Comparison of ENCODE assay signal across 8 cellular contexts in the genomic region with DNA sequence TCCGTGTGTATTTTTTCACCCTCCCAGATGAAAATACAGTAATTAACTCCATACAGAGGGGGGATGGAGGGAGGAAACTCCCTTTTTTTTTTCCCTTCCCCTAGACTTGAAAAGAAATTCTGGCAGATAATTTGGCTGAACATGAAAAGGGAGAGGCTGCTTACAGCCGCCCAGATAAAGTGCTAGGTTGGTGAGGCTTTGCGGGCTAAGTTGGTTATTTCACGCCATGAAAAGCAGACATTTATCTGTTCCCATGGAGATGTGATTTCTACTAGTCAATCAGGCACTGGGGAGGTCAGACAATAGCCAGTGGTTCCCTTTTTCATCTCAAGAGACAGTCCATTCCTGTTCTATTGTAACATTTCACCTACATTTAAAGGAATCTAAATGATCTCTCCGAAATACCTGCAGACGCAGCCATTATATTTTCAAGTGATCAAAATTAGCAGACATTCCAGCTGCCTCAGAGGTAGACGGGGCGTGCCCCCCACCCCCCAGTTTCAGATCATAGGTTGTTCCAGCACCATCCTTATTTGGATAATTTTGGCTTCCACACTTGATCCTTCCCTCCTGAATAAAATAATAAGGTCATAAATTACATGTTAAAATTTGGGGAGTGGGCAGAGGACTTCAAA.
DNase-seq lines count a peak whose midpoint lies in the region; ATAC-seq and TF ChIP-seq lines count a peak whose summit lies in the region.

No MANE protein-coding gene starts in this region.

- no peak overlapping the region; the same call in 1 of the 2 replicates for H3K14ac ChIP-seq in H9 (ENCODE audit: insufficient read depth, low read length)

- no peak overlapping the region for H2AK5ac ChIP-seq in H9 (ENCODE audit: insufficient read length, low read length)

- peak overlapping the region; percentile 99 for H3K27ac Mint-ChIP-seq in H9
- H3K27ac Mint-ChIP-seq in activated T-helper 1 cell treated with anti-CD3 and anti-CD28 coated beads, Interleukin-12 subunit alpha, Interleukin-12 subunit beta, Interleukin-2, Interleukin-4 antibody, amounts not matched to agents 30 ng/mL and 10 ng/mL and 1 ng/mL, durations not matched to agents 14 hours and 24 hours and 36 hours: peak overlapping the region; percentile 90

- H4K5ac ChIP-seq in H9 (ENCODE audit: insufficient read length, low read depth, low read length): no peak overlapping the region

- no peaks in the 10 kb centered on the region for H3K27me3 ChIP-seq in H9 (ENCODE audit: insufficient read depth, low read length)

- H3K56ac ChIP-seq in H9 (ENCODE audit: insufficient read length, low read depth, low read length): no peak overlapping the region

- no peaks in the 10 kb centered on the region for H3K23me2 ChIP-seq in H9 (ENCODE audit: insufficient read length, low read depth, low read length, poor library complexity, severe bottlenecking)

- no peak overlapping the region for H2BK120ac ChIP-seq in H9 (ENCODE audit: low read depth, low read length, poor library complexity, severe bottlenecking)

- no peaks in the 10 kb centered on the region for H3K79me2 ChIP-seq in H9 (ENCODE audit: insufficient read depth, low read length)

- H2BK5ac ChIP-seq in H9 (ENCODE audit: insufficient read length, low read length): no peak overlapping the region

- H2BK20ac ChIP-seq in H9 (ENCODE audit: low read depth, low read length, poor library complexity, severe bottlenecking): no peak overlapping the region

- H3K4me3 Mint-ChIP-seq in H9: peak overlapping the region in 1 of 2 experiments; percentile 18; a peak in 1 of 5 replicates
- H3K4me3 Mint-ChIP-seq in activated T-helper 1 cell treated with anti-CD3 and anti-CD28 coated beads, Interleukin-12 subunit alpha, Interleukin-12 subunit beta, Interleukin-2, Interleukin-4 antibody, amounts not matched to agents 30 ng/mL and 10 ng/mL and 1 ng/mL, durations not matched to agents 14 hours and 24 hours and 36 hours: peak overlapping the region; percentile 37

- H3K9me3 Mint-ChIP-seq in H9: peaks cover 0 to 2% of the 10 kb centered on the region in 2 experiments; a peak in 1 of 5 replicates
- no peaks in the 10 kb centered on the region for H3K9me3 Mint-ChIP-seq in activated T-helper 1 cell treated with anti-CD3 and anti-CD28 coated beads, Interleukin-12 subunit alpha, Interleukin-12 subunit beta, Interleukin-2, Interleukin-4 antibody, amounts not matched to agents 30 ng/mL and 10 ng/mL and 1 ng/mL, durations not matched to agents 14 hours and 24 hours and 36 hours

- peaks cover 72 to 78% of the 10 kb centered on the region in 2 experiments for H3K4me1 Mint-ChIP-seq in H9
- H3K4me1 Mint-ChIP-seq in activated T-helper 1 cell treated with anti-CD3 and anti-CD28 coated beads, Interleukin-12 subunit alpha, Interleukin-12 subunit beta, Interleukin-2, Interleukin-4 antibody, amounts not matched to agents 30 ng/mL and 10 ng/mL and 1 ng/mL, durations not matched to agents 14 hours and 24 hours and 36 hours (ENCODE audit: low read depth): peaks cover 74% of the 10 kb centered on the region

- H2BK15ac ChIP-seq in H9 (ENCODE audit: low read depth, low read length): no peak overlapping the region

- no peaks in the 10 kb centered on the region for H3K36me3 Mint-ChIP-seq in H9 (ENCODE audit: insufficient read depth in 1 of 3, low read depth in 3 of 3)
- H3K36me3 Mint-ChIP-seq in activated T-helper 1 cell treated with anti-CD3 and anti-CD28 coated beads, Interleukin-12 subunit alpha, Interleukin-12 subunit beta, Interleukin-2, Interleukin-4 antibody, amounts not matched to agents 30 ng/mL and 10 ng/mL and 1 ng/mL, durations not matched to agents 14 hours and 24 hours and 36 hours (ENCODE audit: low read depth): no peaks in the 10 kb centered on the region

- TF ChIP-seq CTCF in 22Rv1 (IDR thresholded peaks at IDR 0.05) (no peak), H9 (conservative IDR thresholded peaks at IDR 0.05) (no peak)

- peaks cover 3% of the 10 kb centered on the region; the same call in 1 of the 2 replicates for H3K27me3 Mint-ChIP-seq in H9 (ENCODE audit: low read depth)
- no peaks in the 10 kb centered on the region for H3K27me3 Mint-ChIP-seq in activated T-helper 1 cell treated with anti-CD3 and anti-CD28 coated beads, Interleukin-12 subunit alpha, Interleukin-12 subunit beta, Interleukin-2, Interleukin-4 antibody, amounts not matched to agents 30 ng/mL and 10 ng/mL and 1 ng/mL, durations not matched to agents 14 hours and 24 hours and 36 hours (ENCODE audit: insufficient read depth)

- no peak overlapping the region for H2AFZ ChIP-seq in H9 (ENCODE audit: low read length)

- H3K4me2 ChIP-seq in H9 (ENCODE audit: insufficient read depth, insufficient read length, low read length): peak overlapping the region; percentile 11

- intact Hi-C loops in activated T-helper 1 cell treated with anti-CD3 and anti-CD28 coated beads, Interleukin-12 subunit alpha, Interleukin-12 subunit beta, Interleukin-2, Interleukin-4 antibody, amounts not matched to agents 30 ng/mL and 10 ng/mL and 1 ng/mL, durations not matched to agents 14 hours and 24 hours and 36 hours (cut with micrococcal nuclease): no loop called here

- H4K91ac ChIP-seq in H9 (ENCODE audit: insufficient read length, low read depth, low read length): no peak overlapping the region

- WGBS in H9 (ENCODE audit: extremely low coverage, insufficient read length, low lambda C conversion rate): no CpG with 5 or more reads among the region's 8 CpGs

- ATAC-seq in HG03097 (IDR thresholded peaks at IDR 0.05; ENCODE audit: low FRiP score, unreplicated experiment) (no peak), HG03460 (IDR thresholded peaks at IDR 0.05; ENCODE audit: unreplicated experiment) (no peak), HG03175 (IDR thresholded peaks at IDR 0.05; ENCODE audit: unreplicated experiment) (no peak)

- H2BK12ac ChIP-seq in H9 (ENCODE audit: insufficient read length, low read depth, low read length): no peak overlapping the region

- H3K4ac ChIP-seq in H9 (ENCODE audit: low read depth, low read length): no peak overlapping the region

- H3K9ac ChIP-seq in H9 (ENCODE audit: extremely low read depth, insufficient read length, low read length): no peak overlapping the region

- H3K27ac ChIP-seq in 22Rv1 (peak overlapping the region; percentile 96), H9 (ENCODE audit: insufficient read length, low read depth, low read length) (peak overlapping the region; percentile 66)

- H3K23ac ChIP-seq in H9 (ENCODE audit: insufficient read length, low read depth, low read length): no peak overlapping the region

- no peak overlapping the region for H3K18ac ChIP-seq in H9 (ENCODE audit: insufficient read length, low read depth, low read length)

- DNase-seq in H9 (no peak), medulla oblongata (ENCODE audit: extremely low spot score) (peak; percentile 16), COR-L47 (lab: John Stamatoyannopoulos, UW) (no peak)
- DNase-seq in activated T-helper 1 cell treated with anti-CD3 and anti-CD28 coated beads, Interleukin-12 subunit alpha, Interleukin-12 subunit beta, Interleukin-2, Interleukin-4 antibody, amounts not matched to agents 30 ng/mL and 10 ng/mL and 1 ng/mL, durations not matched to agents 14 hours and 24 hours and 36 hours (ENCODE audit: low spot score): no peak

- no peak overlapping the region for H4K8ac ChIP-seq in H9 (replicated peaks; ENCODE audit: insufficient read length, low read depth, low read length)

- peaks cover 30% of the 10 kb centered on the region for H3K4me1 ChIP-seq in H9 (ENCODE audit: insufficient read depth, low read length)

- H3K79me1 ChIP-seq in H9 (ENCODE audit: insufficient read depth, low read depth, low read length, poor library complexity, severe bottlenecking): no peaks in the 10 kb centered on the region

- H4K20me1 ChIP-seq in H9 (ENCODE audit: control insufficient read depth, insufficient read depth, insufficient read length): no peaks in the 10 kb centered on the region

- no peak overlapping the region for H3T11ph ChIP-seq in H9 (ENCODE audit: low read length)

- no peaks in the 10 kb centered on the region for H3K9me3 ChIP-seq in H9 (ENCODE audit: control insufficient read depth, low read depth, low read length)
